ENCODE assay signal across 1 cellular context in the genomic region with DNA sequence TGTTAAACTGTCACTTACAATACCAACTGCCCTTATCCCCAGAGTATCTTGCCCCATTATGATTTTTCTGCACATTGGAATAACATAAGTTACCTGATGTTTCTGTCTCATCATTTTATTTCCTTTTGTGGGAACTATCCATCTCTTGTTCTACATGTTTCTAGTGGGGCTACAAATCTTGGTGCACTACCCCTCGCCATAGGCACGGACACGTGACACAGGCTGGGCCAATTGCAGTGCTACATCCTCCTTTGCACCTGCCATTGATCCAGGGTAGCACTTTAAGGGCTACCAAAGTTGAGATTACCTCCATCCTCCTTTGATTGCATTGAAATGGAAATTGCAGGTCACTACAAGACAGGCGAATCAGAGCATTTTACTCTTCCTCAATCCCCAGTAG.
TF ChIP-seq lines count a peak whose summit lies in the region.

No MANE protein-coding gene starts in this region.

TF ChIP-seq in WTC11, 78 proteins besides CTCF, POLR2A, EP300 and RAD21 (continued from another document):
- TF ChIP-seq, protein P1, sequence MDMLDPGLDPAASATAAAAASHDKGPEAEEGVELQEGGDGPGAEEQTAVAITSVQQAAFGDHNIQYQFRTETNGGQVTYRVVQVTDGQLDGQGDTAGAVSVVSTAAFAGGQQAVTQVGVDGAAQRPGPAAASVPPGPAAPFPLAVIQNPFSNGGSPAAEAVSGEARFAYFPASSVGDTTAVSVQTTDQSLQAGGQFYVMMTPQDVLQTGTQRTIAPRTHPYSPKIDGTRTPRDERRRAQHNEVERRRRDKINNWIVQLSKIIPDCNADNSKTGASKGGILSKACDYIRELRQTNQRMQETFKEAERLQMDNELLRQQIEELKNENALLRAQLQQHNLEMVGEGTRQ (CRISPR knock-in tag; IDR thresholded peaks at IDR 0.05): peak; percentile 88
- TF ChIP-seq SMAD3 (CRISPR knock-in tag; IDR thresholded peaks at IDR 0.05; ENCODE audit: borderline replicate concordance) (no peak), ZNF416 (CRISPR knock-in tag; IDR thresholded peaks at IDR 0.05) (peak; percentile 1; the same call in 1 of the 2 replicates), NFE2L1 (CRISPR knock-in tag; IDR thresholded peaks at IDR 0.05) (no peak), SMAD4 (CRISPR knock-in tag; IDR thresholded peaks at IDR 0.05) (no peak), ZBTB21 (CRISPR knock-in tag; IDR thresholded peaks at IDR 0.05; ENCODE audit: borderline replicate concordance) (no peak), TCF7 (CRISPR knock-in tag; IDR thresholded peaks at IDR 0.05; ENCODE audit: low read depth) (no peak), FOXK1 (CRISPR knock-in tag; IDR thresholded peaks at IDR 0.05) (0 out of 2 replicates have a peak, but pooled peaks have one; percentile 17), GTF2I (CRISPR knock-in tag; conservative IDR thresholded peaks at IDR 0.05) (no peak), NFYB (CRISPR knock-in tag; conservative IDR thresholded peaks at IDR 0.05; ENCODE audit: low read depth) (peak; percentile 39; the same call in 1 of the 2 replicates), ZNF232 (CRISPR knock-in tag; IDR thresholded peaks at IDR 0.05) (no peak), KAT7 (CRISPR knock-in tag; IDR thresholded peaks at IDR 0.05; ENCODE audit: borderline replicate concordance) (no peak), CBFB (CRISPR knock-in tag; IDR thresholded peaks at IDR 0.05; ENCODE audit: low read depth) (no peak), ZNF396 (CRISPR knock-in tag; IDR thresholded peaks at IDR 0.05; ENCODE audit: borderline replicate concordance) (peak; percentile 79; the same call in 1 of the 2 replicates), ZNF121 (CRISPR knock-in tag; IDR thresholded peaks at IDR 0.05) (no peak), RORB (CRISPR knock-in tag; IDR thresholded peaks at IDR 0.05) (no peak)
- TF ChIP-seq, protein P2, sequence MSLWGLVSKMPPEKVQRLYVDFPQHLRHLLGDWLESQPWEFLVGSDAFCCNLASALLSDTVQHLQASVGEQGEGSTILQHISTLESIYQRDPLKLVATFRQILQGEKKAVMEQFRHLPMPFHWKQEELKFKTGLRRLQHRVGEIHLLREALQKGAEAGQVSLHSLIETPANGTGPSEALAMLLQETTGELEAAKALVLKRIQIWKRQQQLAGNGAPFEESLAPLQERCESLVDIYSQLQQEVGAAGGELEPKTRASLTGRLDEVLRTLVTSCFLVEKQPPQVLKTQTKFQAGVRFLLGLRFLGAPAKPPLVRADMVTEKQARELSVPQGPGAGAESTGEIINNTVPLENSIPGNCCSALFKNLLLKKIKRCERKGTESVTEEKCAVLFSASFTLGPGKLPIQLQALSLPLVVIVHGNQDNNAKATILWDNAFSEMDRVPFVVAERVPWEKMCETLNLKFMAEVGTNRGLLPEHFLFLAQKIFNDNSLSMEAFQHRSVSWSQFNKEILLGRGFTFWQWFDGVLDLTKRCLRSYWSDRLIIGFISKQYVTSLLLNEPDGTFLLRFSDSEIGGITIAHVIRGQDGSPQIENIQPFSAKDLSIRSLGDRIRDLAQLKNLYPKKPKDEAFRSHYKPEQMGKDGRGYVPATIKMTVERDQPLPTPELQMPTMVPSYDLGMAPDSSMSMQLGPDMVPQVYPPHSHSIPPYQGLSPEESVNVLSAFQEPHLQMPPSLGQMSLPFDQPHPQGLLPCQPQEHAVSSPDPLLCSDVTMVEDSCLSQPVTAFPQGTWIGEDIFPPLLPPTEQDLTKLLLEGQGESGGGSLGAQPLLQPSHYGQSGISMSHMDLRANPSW (CRISPR knock-in tag; conservative IDR thresholded peaks at IDR 0.05; ENCODE audit: low read depth): no peak
- TF ChIP-seq, protein P3, sequence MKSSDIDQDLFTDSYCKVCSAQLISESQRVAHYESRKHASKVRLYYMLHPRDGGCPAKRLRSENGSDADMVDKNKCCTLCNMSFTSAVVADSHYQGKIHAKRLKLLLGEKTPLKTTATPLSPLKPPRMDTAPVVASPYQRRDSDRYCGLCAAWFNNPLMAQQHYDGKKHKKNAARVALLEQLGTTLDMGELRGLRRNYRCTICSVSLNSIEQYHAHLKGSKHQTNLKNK (CRISPR knock-in tag; IDR thresholded peaks at IDR 0.05): no peak
- TF ChIP-seq, protein P4, sequence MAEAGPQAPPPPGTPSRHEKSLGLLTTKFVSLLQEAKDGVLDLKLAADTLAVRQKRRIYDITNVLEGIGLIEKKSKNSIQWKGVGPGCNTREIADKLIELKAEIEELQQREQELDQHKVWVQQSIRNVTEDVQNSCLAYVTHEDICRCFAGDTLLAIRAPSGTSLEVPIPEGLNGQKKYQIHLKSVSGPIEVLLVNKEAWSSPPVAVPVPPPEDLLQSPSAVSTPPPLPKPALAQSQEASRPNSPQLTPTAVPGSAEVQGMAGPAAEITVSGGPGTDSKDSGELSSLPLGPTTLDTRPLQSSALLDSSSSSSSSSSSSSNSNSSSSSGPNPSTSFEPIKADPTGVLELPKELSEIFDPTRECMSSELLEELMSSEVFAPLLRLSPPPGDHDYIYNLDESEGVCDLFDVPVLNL (CRISPR knock-in tag; IDR thresholded peaks at IDR 0.05; ENCODE audit: borderline replicate concordance, low read depth): no peak
- TF ChIP-seq, protein P5, sequence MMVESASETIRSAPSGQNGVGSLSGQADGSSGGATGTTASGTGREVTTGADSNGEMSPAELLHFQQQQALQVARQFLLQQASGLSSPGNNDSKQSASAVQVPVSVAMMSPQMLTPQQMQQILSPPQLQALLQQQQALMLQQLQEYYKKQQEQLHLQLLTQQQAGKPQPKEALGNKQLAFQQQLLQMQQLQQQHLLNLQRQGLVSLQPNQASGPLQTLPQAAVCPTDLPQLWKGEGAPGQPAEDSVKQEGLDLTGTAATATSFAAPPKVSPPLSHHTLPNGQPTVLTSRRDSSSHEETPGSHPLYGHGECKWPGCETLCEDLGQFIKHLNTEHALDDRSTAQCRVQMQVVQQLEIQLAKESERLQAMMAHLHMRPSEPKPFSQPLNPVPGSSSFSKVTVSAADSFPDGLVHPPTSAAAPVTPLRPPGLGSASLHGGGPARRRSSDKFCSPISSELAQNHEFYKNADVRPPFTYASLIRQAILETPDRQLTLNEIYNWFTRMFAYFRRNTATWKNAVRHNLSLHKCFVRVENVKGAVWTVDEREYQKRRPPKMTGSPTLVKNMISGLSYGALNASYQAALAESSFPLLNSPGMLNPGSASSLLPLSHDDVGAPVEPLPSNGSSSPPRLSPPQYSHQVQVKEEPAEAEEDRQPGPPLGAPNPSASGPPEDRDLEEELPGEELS (CRISPR knock-in tag; IDR thresholded peaks at IDR 0.05): no peak
- TF ChIP-seq, protein P6, sequence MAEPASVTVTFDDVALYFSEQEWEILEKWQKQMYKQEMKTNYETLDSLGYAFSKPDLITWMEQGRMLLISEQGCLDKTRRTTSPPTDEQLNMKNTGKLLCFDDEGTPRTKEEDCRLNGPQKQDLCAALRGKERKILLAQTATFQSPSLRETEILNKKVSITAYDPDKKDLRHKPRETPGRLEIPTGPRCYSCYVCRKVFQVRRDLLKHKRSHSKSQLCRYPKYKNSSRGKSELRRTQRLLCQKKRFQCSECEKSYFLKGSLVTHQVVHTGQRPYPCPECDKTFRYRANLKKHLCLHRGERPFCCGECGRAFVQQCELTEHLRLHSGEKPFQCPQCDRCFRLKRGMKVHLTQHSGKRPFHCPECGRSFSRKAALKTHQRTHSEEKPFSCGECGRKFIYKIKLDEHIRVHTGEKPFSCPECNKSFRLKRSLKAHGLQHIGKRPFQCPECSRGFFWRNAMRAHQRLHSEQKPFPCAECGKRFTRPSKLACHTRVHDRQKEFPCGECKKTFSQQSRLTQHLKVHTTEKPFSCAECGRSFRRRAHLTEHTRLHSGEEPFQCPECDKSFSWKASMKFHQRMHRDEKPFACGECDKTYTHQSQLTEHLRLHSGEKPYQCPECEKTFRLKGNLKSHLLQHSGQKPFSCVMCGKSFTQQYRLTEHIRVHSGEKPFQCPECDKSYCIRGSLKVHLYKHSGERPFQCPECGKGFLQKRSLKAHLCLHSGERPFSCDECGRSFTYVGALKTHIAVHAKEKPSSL (CRISPR knock-in tag; conservative IDR thresholded peaks at IDR 0.05): 0 out of 2 replicates have a peak, but pooled peaks have one; percentile 34
- TF ChIP-seq, protein P7, sequence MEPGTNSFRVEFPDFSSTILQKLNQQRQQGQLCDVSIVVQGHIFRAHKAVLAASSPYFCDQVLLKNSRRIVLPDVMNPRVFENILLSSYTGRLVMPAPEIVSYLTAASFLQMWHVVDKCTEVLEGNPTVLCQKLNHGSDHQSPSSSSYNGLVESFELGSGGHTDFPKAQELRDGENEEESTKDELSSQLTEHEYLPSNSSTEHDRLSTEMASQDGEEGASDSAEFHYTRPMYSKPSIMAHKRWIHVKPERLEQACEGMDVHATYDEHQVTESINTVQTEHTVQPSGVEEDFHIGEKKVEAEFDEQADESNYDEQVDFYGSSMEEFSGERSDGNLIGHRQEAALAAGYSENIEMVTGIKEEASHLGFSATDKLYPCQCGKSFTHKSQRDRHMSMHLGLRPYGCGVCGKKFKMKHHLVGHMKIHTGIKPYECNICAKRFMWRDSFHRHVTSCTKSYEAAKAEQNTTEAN (CRISPR knock-in tag; IDR thresholded peaks at IDR 0.05): no peak
- TF ChIP-seq, protein P8, sequence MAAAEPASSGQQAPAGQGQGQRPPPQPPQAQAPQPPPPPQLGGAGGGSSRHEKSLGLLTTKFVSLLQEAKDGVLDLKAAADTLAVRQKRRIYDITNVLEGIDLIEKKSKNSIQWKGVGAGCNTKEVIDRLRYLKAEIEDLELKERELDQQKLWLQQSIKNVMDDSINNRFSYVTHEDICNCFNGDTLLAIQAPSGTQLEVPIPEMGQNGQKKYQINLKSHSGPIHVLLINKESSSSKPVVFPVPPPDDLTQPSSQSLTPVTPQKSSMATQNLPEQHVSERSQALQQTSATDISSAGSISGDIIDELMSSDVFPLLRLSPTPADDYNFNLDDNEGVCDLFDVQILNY (CRISPR knock-in tag; IDR thresholded peaks at IDR 0.05): no peak
